In genomic region chr2:61255580-61256437, GRCh38 we compare ENCODE assay signal across 1 cellular context.
TF ChIP-seq lines count a peak whose summit lies in the region.

No MANE protein-coding gene starts in this region.

TF ChIP-seq in SK-N-SH, 30 proteins besides CTCF, POLR2A, EP300 and RAD21 (continued from another document):
- no peak for TF ChIP-seq IRF3 (IDR thresholded peaks at IDR 0.05; ENCODE audit: low read depth, low read length)
- no peak for TF ChIP-seq SMC3 (IDR thresholded peaks at IDR 0.05; ENCODE audit: low read depth, low read length)
- TF ChIP-seq RXRA (IDR thresholded peaks at IDR 0.05; ENCODE audit: borderline replicate concordance, low read depth): peak; percentile 84
- TF ChIP-seq FOXJ3 (CRISPR knock-in tag; IDR thresholded peaks at IDR 0.05): no peak
- peak; percentile 87 for TF ChIP-seq MEF2A (IDR thresholded peaks at IDR 0.05; ENCODE audit: borderline replicate concordance, low read depth)
- TF ChIP-seq MAX (IDR thresholded peaks at IDR 0.05; ENCODE audit: low read depth): peak; percentile 25; the same call in 1 of the 2 replicates
- peak; percentile 91 for TF ChIP-seq FOSL2 (IDR thresholded peaks at IDR 0.05; ENCODE audit: borderline replicate concordance, low read depth)
- TF ChIP-seq GABPA (IDR thresholded peaks at IDR 0.05; ENCODE audit: low read depth): no peak
- TF ChIP-seq TEAD4 (IDR thresholded peaks at IDR 0.05; ENCODE audit: borderline replicate concordance, insufficient read depth): peak; percentile 75
- peak; percentile 63; the same call in 1 of the 2 replicates for TF ChIP-seq FOXM1 (IDR thresholded peaks at IDR 0.05; ENCODE audit: low read depth)
- no peak for TF ChIP-seq REST (IDR thresholded peaks at IDR 0.05; ENCODE audit: low read depth, low read length)
TF ChIP-seq in SK-N-SH: peak in this region for 15.
